Comparison of ENCODE assay signal across 22 cellular contexts in genomic region chr17:78219396-78220150, GRCh38. TPM values are rescaled to one million over a fixed set of nuclear protein-coding genes. Genes with fewer than 3 reads are reported as not detected.
DNase-seq lines count a peak whose midpoint lies in the region; ATAC-seq, FAIRE-seq and TF ChIP-seq lines count a peak whose summit lies in the region.
"Had no signal": no experiment of that assay in that cellular context is flagged by ENCODE, and none has a peak within 500 bp of the region (broad histone marks: within the 10 kb centered on the region; RNA-seq: fewer than 3 reads in every experiment).

No MANE protein-coding gene starts in this region.

- H3K4me2 ChIP-seq in H1 (ENCODE audit: insufficient read depth in 1 of 2, low read depth in 2 of 2, low read length in 2 of 2) = peak overlapping the region in 1 of 2 experiments; percentile 29; a peak in 2 of 4 replicates
- no peak overlapping the region for H3K4me2 ChIP-seq in parathyroid adenoma (ENCODE audit: low read length)
- H3K4me2 ChIP-seq: BLaER1 treated with 17β-estradiol and CSF1 and Interleukin-3, amounts not matched to agents 10 nM and 100 nM had no signal

- no peak overlapping the region for H3K23ac ChIP-seq in H1 (ENCODE audit: insufficient read length)

- no peaks in the 10 kb centered on the region for H3K9me3 Mint-ChIP-seq in activated naive CD4-positive, alpha-beta T cell treated with anti-CD3 and anti-CD28 coated beads, Interleukin-2, amount 10 ng/mL, durations not matched to agents 7 days and 5 days
- H3K9me3 Mint-ChIP-seq in activated naive CD4-positive, alpha-beta T cell treated with anti-CD3 and anti-CD28 coated beads for 36 hours = no peaks in the 10 kb centered on the region
- H3K9me3 Mint-ChIP-seq: activated T-helper 17 cell treated with anti-CD3 and anti-CD28 coated beads, Interleukin-2, amount 50 U/mL, for 72 hours had no signal

- no peak for TF ChIP-seq POLR2A in H1 (IDR thresholded peaks at IDR 0.05; ENCODE audit: control extremely low read depth in 1 of 2, low read depth in 2 of 2, low read length in 2 of 2)

- no peak overlapping the region for H2AK5ac ChIP-seq in H1 (ENCODE audit: low read depth, low read length)

- no peak for TF ChIP-seq CTCF in H1 (IDR thresholded peaks at IDR 0.05; ENCODE audit: control extremely low read depth in 1 of 3, insufficient read depth in 1 of 3, low read depth in 1 of 3, low read length in 3 of 3)
- no peak for TF ChIP-seq CTCF in parathyroid adenoma (IDR thresholded peaks at IDR 0.05)

- H4K5ac ChIP-seq in H1 (ENCODE audit: insufficient read length, low read depth, low read length) = peak overlapping the region; percentile 62

- no peak overlapping the region for H2AFZ ChIP-seq in H1 (ENCODE audit: low read length)
- peak overlapping the region; percentile 73 for H2AFZ ChIP-seq in parathyroid adenoma

- H3K4me1 Mint-ChIP-seq in activated naive CD4-positive, alpha-beta T cell treated with anti-CD3 and anti-CD28 coated beads, Interleukin-2, amount 10 ng/mL, durations not matched to agents 7 days and 5 days = peaks cover 27% of the 10 kb centered on the region
- H3K4me1 Mint-ChIP-seq in activated naive CD4-positive, alpha-beta T cell treated with anti-CD3 and anti-CD28 coated beads for 36 hours (ENCODE audit: low read depth) = peaks cover 6% of the 10 kb centered on the region
- H3K4me1 Mint-ChIP-seq: activated T-helper 17 cell treated with anti-CD3 and anti-CD28 coated beads, Interleukin-2, amount 50 U/mL, for 72 hours had no signal

- H4K20me1 ChIP-seq in H1 (replicated peaks in 1 of 2; ENCODE audit: control insufficient read depth in 1 of 2, insufficient read depth in 2 of 2, low read length in 2 of 2) = peaks cover 3 to 5% of the 10 kb centered on the region in 2 experiments

- no peak for TF ChIP-seq RAD21 in H1 (IDR thresholded peaks at IDR 0.05 in 1 of 2, conservative IDR thresholded peaks at IDR 0.05 in 1 of 2; ENCODE audit: low read depth in 2 of 2, low read length in 2 of 2)

- 78% methylated on average over 11 of the region's 11 CpGs; no CpG with 5 or more reads in 1 of the 2 experiments for WGBS in H1 (ENCODE audit: extremely low coverage in 1 of 2, insufficient coverage in 1 of 2, insufficient read length in 1 of 2, insufficient replicate concordance in 2 of 2, low coverage in 1 of 2, low lambda C conversion rate in 2 of 2, missing lambda C conversion rate in 1 of 2), 2 experiments

- H3K79me1 ChIP-seq in H1 (ENCODE audit: low read depth, low read length) = peaks cover 3% of the 10 kb centered on the region; the same call in 1 of the 2 replicates

- H3K27me3 Mint-ChIP-seq in activated naive CD4-positive, alpha-beta T cell treated with anti-CD3 and anti-CD28 coated beads, Interleukin-2, amount 10 ng/mL, durations not matched to agents 7 days and 5 days = no peaks in the 10 kb centered on the region
- H3K27me3 Mint-ChIP-seq in activated naive CD4-positive, alpha-beta T cell treated with anti-CD3 and anti-CD28 coated beads for 36 hours (ENCODE audit: low read depth) = no peaks in the 10 kb centered on the region
- H3K27me3 Mint-ChIP-seq: activated T-helper 17 cell treated with anti-CD3 and anti-CD28 coated beads, Interleukin-2, amount 50 U/mL, for 72 hours had no signal

- no peak for FAIRE-seq in H1 (lab: Jason Lieb, UNC)
- FAIRE-seq: astrocyte, GM19239 had no signal

- H3K27ac ChIP-seq in H1 (ENCODE audit: low read depth, low read length) = no peak overlapping the region
- H3K27ac ChIP-seq in parathyroid adenoma = no peak overlapping the region
- H3K27ac ChIP-seq: 22Rv1; BLaER1 treated with 17β-estradiol and CSF1 and Interleukin-3, amounts not matched to agents 10 nM and 100 nM; ovary; transverse colon had no signal

- no peak overlapping the region for H2BK12ac ChIP-seq in H1 (ENCODE audit: low read depth, low read length)

- H3K36me3 ChIP-seq in H1 (ENCODE audit: control insufficient read depth in 2 of 4, insufficient read depth in 4 of 4, low read length in 3 of 4) (peaks cover 15 to 51% (median 38%) of the 10 kb centered on the region in 4 experiments), parathyroid adenoma (ENCODE audit: control insufficient read depth, insufficient read depth, low read length) (no peaks in the 10 kb centered on the region)
- H3K36me3 ChIP-seq: ovary, transverse colon had no signal

- TF ChIP-seq EP300 in H1 (IDR thresholded peaks at IDR 0.05; ENCODE audit: borderline replicate concordance in 1 of 2, low read depth in 2 of 2, low read length in 2 of 2) = no peak

- H3K14ac ChIP-seq in H1 (ENCODE audit: insufficient read length) = no peak overlapping the region

- H4K91ac ChIP-seq in H1 (replicated peaks; ENCODE audit: insufficient read length, low read length) = no peak overlapping the region

- H2BK20ac ChIP-seq in H1 (ENCODE audit: low read length) = no peak overlapping the region

- no peak for ATAC-seq in GM19452 (IDR thresholded peaks at IDR 0.05; ENCODE audit: unreplicated experiment)
- ATAC-seq: activated CD8-positive, alpha-beta T cell treated with anti-CD3 and anti-CD28 coated beads, Interleukin-2, amount 10 ng/mL, durations not matched to agents 7 days and 5 days; activated T-helper 17 cell treated with anti-CD3 and anti-CD28 coated beads, Interleukin-2, amount 50 U/mL, for 72 hours had no signal

- H3K4me3 ChIP-seq in H1 (ENCODE audit: extremely low read depth in 1 of 4, insufficient read depth in 2 of 4, low read depth in 3 of 4, low read length in 4 of 4) (no peak overlapping the region), parathyroid adenoma (ENCODE audit: low read depth, low read length) (no peak overlapping the region)
- H3K4me3 ChIP-seq: BLaER1 treated with 17β-estradiol and CSF1 and Interleukin-3, amounts not matched to agents 10 nM and 100 nM; ovary; transverse colon had no signal

- H3K4me1 ChIP-seq in H1 (replicated peaks in 1 of 4; ENCODE audit: control insufficient read depth in 3 of 4, insufficient read depth in 4 of 4, low read length in 3 of 4) = peaks cover 0 to 6% (median 3%) of the 10 kb centered on the region in 4 experiments; a peak in 4 of 7 replicates
- H3K4me1 ChIP-seq in parathyroid adenoma = peaks cover 3% of the 10 kb centered on the region

- POLR2A ChIA-PET in H1 (lab: Charles Lee; ENCODE audit: partially characterized antibody) = interaction anchor here (0.9 to 1.2 kb wide), 6 partner anchors 12 to 33 kb away, joined by 3 to 5 read pairs (median 4); partner anchors contain the start of genes AFMID and TK1

- H3K18ac ChIP-seq in H1 (ENCODE audit: extremely low read depth, low read length) = no peak overlapping the region

- no peak for DNase-seq in activated naive CD4-positive, alpha-beta T cell treated with anti-CD3 and anti-CD28 coated beads, Interleukin-2, amount 10 ng/mL, durations not matched to agents 7 days and 5 days
- no peak for DNase-seq in activated naive CD4-positive, alpha-beta T cell treated with anti-CD3 and anti-CD28 coated beads for 36 hours
- DNase-seq in H1 (ENCODE audit: low read depth in 1 of 2, low spot score in 2 of 2) (no peak), NCI-H128 (lab: John Stamatoyannopoulos, UW; ENCODE audit: unreplicated experiment) (no peak)
- DNase-seq: activated CD8-positive, alpha-beta T cell treated with anti-CD3 and anti-CD28 coated beads, Interleukin-2, amount 10 ng/mL, durations not matched to agents 7 days and 5 days; cortex of kidney; DMS53; islet precursor cell; MV-4-11; ovary; stimulated activated CD4-positive, alpha-beta T cell treated with anti-CD3 and anti-CD28 coated beads, Interleukin-4, amount 100 ng/mL, for 4 hours; transverse colon had no signal

- no peak overlapping the region for H2BK5ac ChIP-seq in H1 (ENCODE audit: low read depth, low read length)

- no peak overlapping the region for H3K4ac ChIP-seq in H1 (replicated peaks; ENCODE audit: insufficient read length, low read depth, low read length)

- no peak overlapping the region for H4K8ac ChIP-seq in H1 (ENCODE audit: extremely low read depth, insufficient read depth, low read length)

- H3K27ac Mint-ChIP-seq in activated naive CD4-positive, alpha-beta T cell treated with anti-CD3 and anti-CD28 coated beads, Interleukin-2, amount 10 ng/mL, durations not matched to agents 7 days and 5 days = peak overlapping the region; percentile 42
- no peak overlapping the region for H3K27ac Mint-ChIP-seq in activated naive CD4-positive, alpha-beta T cell treated with anti-CD3 and anti-CD28 coated beads for 36 hours
- H3K27ac Mint-ChIP-seq: activated CD8-positive, alpha-beta T cell treated with anti-CD3 and anti-CD28 coated beads, Interleukin-2, amount 10 ng/mL, durations not matched to agents 7 days and 5 days; activated T-helper 17 cell treated with anti-CD3 and anti-CD28 coated beads, Interleukin-2, amount 50 U/mL, for 72 hours had no signal

- no peak overlapping the region for H3K4me3 Mint-ChIP-seq in activated naive CD4-positive, alpha-beta T cell treated with anti-CD3 and anti-CD28 coated beads, Interleukin-2, amount 10 ng/mL, durations not matched to agents 7 days and 5 days
- no peak overlapping the region for H3K4me3 Mint-ChIP-seq in activated naive CD4-positive, alpha-beta T cell treated with anti-CD3 and anti-CD28 coated beads for 36 hours
- H3K4me3 Mint-ChIP-seq: activated CD8-positive, alpha-beta T cell treated with anti-CD3 and anti-CD28 coated beads, Interleukin-2, amount 10 ng/mL, durations not matched to agents 7 days and 5 days; activated T-helper 17 cell treated with anti-CD3 and anti-CD28 coated beads, Interleukin-2, amount 50 U/mL, for 72 hours had no signal

- CTCF ChIA-PET in activated naive CD4-positive, alpha-beta T cell treated with anti-CD3 and anti-CD28 coated beads, Interleukin-2, amount 10 ng/mL, durations not matched to agents 7 days and 5 days (lab: Charles Lee) = no interaction called here
- CTCF ChIA-PET in activated naive CD4-positive, alpha-beta T cell treated with anti-CD3 and anti-CD28 coated beads for 36 hours (lab: Charles Lee) = no interaction called here
- CTCF ChIA-PET in H1 (lab: Charles Lee; ENCODE audit: partially characterized antibody) = interaction anchor here (1.1 to 4.8 kb wide), 7 partner anchors 15 to 273 kb away, joined by 3 to 35 read pairs (median 4); partner anchors contain the start of gene TK1

- H3K27me3 ChIP-seq in H1 (replicated peaks in 1 of 4; ENCODE audit: control insufficient read depth in 3 of 4, extremely low read depth in 1 of 4, insufficient read depth in 3 of 4, low read length in 3 of 4) (no peaks in the 10 kb centered on the region), parathyroid adenoma (ENCODE audit: control insufficient read depth, insufficient read depth, low read length) (no peaks in the 10 kb centered on the region)
- H3K27me3 ChIP-seq: BLaER1 treated with 17β-estradiol and CSF1 and Interleukin-3, amounts not matched to agents 10 nM and 100 nM; ovary; transverse colon had no signal

- H3K9me3 ChIP-seq in H1 (ENCODE audit: insufficient read depth in 2 of 2, low read depth in 1 of 2, low read length in 1 of 2) = no peaks in the 10 kb centered on the region
- H3K9me3 ChIP-seq in parathyroid adenoma (ENCODE audit: control insufficient read depth, low read length) = no peaks in the 10 kb centered on the region
- H3K9me3 ChIP-seq: BLaER1 treated with 17β-estradiol and CSF1 and Interleukin-3, amounts not matched to agents 10 nM and 100 nM; ovary; transverse colon had no signal

- H3K23me2 ChIP-seq in H1 (ENCODE audit: low read depth, low read length) = peaks cover 3% of the 10 kb centered on the region; the same call in 1 of the 2 replicates

- no peak overlapping the region for H2BK120ac ChIP-seq in H1 (replicated peaks; ENCODE audit: low read depth, low read length)

- intact Hi-C loops in activated naive CD4-positive, alpha-beta T cell treated with anti-CD3 and anti-CD28 coated beads for 36 hours (cut with micrococcal nuclease) = no loop called here

- H3K79me2 ChIP-seq in H1 (ENCODE audit: control insufficient read depth in 1 of 2, insufficient read depth in 2 of 2, low read length in 2 of 2) = peaks cover 3 to 22% of the 10 kb centered on the region in 2 experiments
- no peaks in the 10 kb centered on the region for H3K79me2 ChIP-seq in parathyroid adenoma

- peaks cover 55% of the 10 kb centered on the region for H3K36me3 Mint-ChIP-seq in activated naive CD4-positive, alpha-beta T cell treated with anti-CD3 and anti-CD28 coated beads, Interleukin-2, amount 10 ng/mL, durations not matched to agents 7 days and 5 days
- H3K36me3 Mint-ChIP-seq in activated naive CD4-positive, alpha-beta T cell treated with anti-CD3 and anti-CD28 coated beads for 36 hours (ENCODE audit: low read depth) = peaks cover 55% of the 10 kb centered on the region

- no peak overlapping the region for H2BK15ac ChIP-seq in H1 (ENCODE audit: low read length)

- H3K56ac ChIP-seq in H1 (replicated peaks; ENCODE audit: insufficient read length, low read depth, low read length) = no peak overlapping the region

- H3K9ac ChIP-seq in H1 (replicated peaks in 1 of 4; ENCODE audit: extremely low read depth in 1 of 4, low read depth in 3 of 4, low read length in 3 of 4) (no peak overlapping the region), parathyroid adenoma (no peak overlapping the region)

RNA-seq across cellular contexts. Expression of gene BIRC5, which starts 5.5 kb away (rescaled TPM):
- 100 to 1,000 TPM; 117 to 118 TPM for total RNA-seq in activated naive CD4-positive, alpha-beta T cell treated with anti-CD3 and anti-CD28 coated beads for 36 hours
- 106 and 108 TPM in 2 replicates for total RNA-seq in H1 (2021; fragmentation: NEBNext Ultra II Directional; extraction: Animal tissue kit (Norgen Biotek cat#: 25700))
- 42.2 and 48.8 TPM in 2 replicates for polyA plus RNA-seq in H1 (2011; rRNA removed)
- polyA plus RNA-seq in H1 (2011; cell fraction: cytosol; rRNA removed) = 53.5 TPM
- 78.0 TPM for polyA plus RNA-seq in H1 (2011; cell fraction: nucleus; rRNA removed)
- 58.7 to 71.7 TPM (median 68.1 TPM) in 4 replicates for polyA plus RNA-seq in H1 (2012, experiment 1 of 2)
- 111 TPM for polyA plus RNA-seq in H1 (2012, experiment 2 of 2)
- 64.6 TPM for polyA plus RNA-seq in H1 (2013, experiment 1 of 2)
- 66.0 TPM for polyA plus RNA-seq in H1 (2013, experiment 2 of 2)
- 39.6 and 46.5 TPM in 2 replicates for polyA minus RNA-seq in H1 (2011; rRNA and poly(A)+ RNA removed)
- polyA minus RNA-seq in H1 (2011; cell fraction: cytosol; rRNA and poly(A)+ RNA removed) = 43.1 TPM
- 41.5 TPM for polyA minus RNA-seq in H1 (2011; cell fraction: nucleus; rRNA and poly(A)+ RNA removed)

RNA-seq across cellular contexts. Expression of gene TMEM235, which starts 11.9 kb away (rescaled TPM):
- not detected for total RNA-seq in activated naive CD4-positive, alpha-beta T cell treated with anti-CD3 and anti-CD28 coated beads for 36 hours
- 0.15 TPM in 1 of 2 replicates, not detected in the other for total RNA-seq in H1 (2021; fragmentation: NEBNext Ultra II Directional; extraction: Animal tissue kit (Norgen Biotek cat#: 25700))
- 0.05 and 0.14 TPM in 2 replicates for polyA plus RNA-seq in H1 (2011; rRNA removed)
- 0.17 TPM for polyA plus RNA-seq in H1 (2011; cell fraction: cytosol; rRNA removed)
- polyA plus RNA-seq in H1 (2011; cell fraction: nucleus; rRNA removed) = 0.68 TPM
- polyA plus RNA-seq in H1 (2012, experiment 1 of 2) = 0.13 to 0.36 TPM (median 0.23 TPM) in 4 replicates
- not detected for polyA plus RNA-seq in H1 (2012, experiment 2 of 2)
- 0.02 TPM for polyA plus RNA-seq in H1 (2013, experiment 1 of 2)
- polyA plus RNA-seq in H1 (2013, experiment 2 of 2) = not detected
- polyA minus RNA-seq in H1 (2011; rRNA and poly(A)+ RNA removed) = not detected in 2 replicates
- polyA minus RNA-seq in H1 (2011; cell fraction: cytosol; rRNA and poly(A)+ RNA removed) = not detected
- not detected for polyA minus RNA-seq in H1 (2011; cell fraction: nucleus; rRNA and poly(A)+ RNA removed)
- total RNA-seq: activated CD8-positive, alpha-beta T cell treated with anti-CD3 and anti-CD28 coated beads, Interleukin-2, amount 10 ng/mL, durations not matched to agents 7 days and 5 days; activated T-helper 17 cell treated with anti-CD3 and anti-CD28 coated beads, Interleukin-2, amount 50 U/mL, for 72 hours; astrocyte; mononuclear cell; ovary; skeletal muscle tissue; transverse colon had no signal
- polyA plus RNA-seq: esophagus had no signal

RNA-seq across cellular contexts. Expression of gene AFMID, which starts 32.4 kb away (rescaled TPM):
- total RNA-seq in activated naive CD4-positive, alpha-beta T cell treated with anti-CD3 and anti-CD28 coated beads for 36 hours = 10 to 100 TPM; 13.6 to 13.7 TPM
- 53.0 and 54.8 TPM in 2 replicates for total RNA-seq in H1 (2021; fragmentation: NEBNext Ultra II Directional; extraction: Animal tissue kit (Norgen Biotek cat#: 25700))
- polyA plus RNA-seq in H1 (2011; rRNA removed) = 49.0 and 61.6 TPM in 2 replicates
- 63.2 TPM for polyA plus RNA-seq in H1 (2011; cell fraction: cytosol; rRNA removed)
- 58.5 TPM for polyA plus RNA-seq in H1 (2011; cell fraction: nucleus; rRNA removed)
- 47.6 to 75.1 TPM (median 68.4 TPM) in 4 replicates for polyA plus RNA-seq in H1 (2012, experiment 1 of 2)
- 91.1 TPM for polyA plus RNA-seq in H1 (2012, experiment 2 of 2)
- 40.1 TPM for polyA plus RNA-seq in H1 (2013, experiment 1 of 2)
- polyA plus RNA-seq in H1 (2013, experiment 2 of 2) = 39.2 TPM
- 55.5 and 83.5 TPM in 2 replicates for polyA minus RNA-seq in H1 (2011; rRNA and poly(A)+ RNA removed)
- 30.7 TPM for polyA minus RNA-seq in H1 (2011; cell fraction: cytosol; rRNA and poly(A)+ RNA removed)
- polyA minus RNA-seq in H1 (2011; cell fraction: nucleus; rRNA and poly(A)+ RNA removed) = 42.0 TPM

RNA-seq across cellular contexts. Expression of gene TK1, which starts 32.7 kb away (rescaled TPM):
- total RNA-seq in activated naive CD4-positive, alpha-beta T cell treated with anti-CD3 and anti-CD28 coated beads for 36 hours = 100 to 1,000 TPM; 165 to 173 TPM
- 66.9 and 76.5 TPM in 2 replicates for total RNA-seq in H1 (2021; fragmentation: NEBNext Ultra II Directional; extraction: Animal tissue kit (Norgen Biotek cat#: 25700))
- 147 and 170 TPM in 2 replicates for polyA plus RNA-seq in H1 (2011; rRNA removed)
- polyA plus RNA-seq in H1 (2011; cell fraction: cytosol; rRNA removed) = 150 TPM
- 168 TPM for polyA plus RNA-seq in H1 (2011; cell fraction: nucleus; rRNA removed)
- polyA plus RNA-seq in H1 (2012, experiment 1 of 2) = 50.8 to 96.9 TPM (median 88.1 TPM) in 4 replicates
- 148 TPM for polyA plus RNA-seq in H1 (2012, experiment 2 of 2)
- 57.7 TPM for polyA plus RNA-seq in H1 (2013, experiment 1 of 2)
- polyA plus RNA-seq in H1 (2013, experiment 2 of 2) = 54.1 TPM
- polyA minus RNA-seq in H1 (2011; rRNA and poly(A)+ RNA removed) = 110 and 113 TPM in 2 replicates
- polyA minus RNA-seq in H1 (2011; cell fraction: cytosol; rRNA and poly(A)+ RNA removed) = 54.3 TPM
- 42.3 TPM for polyA minus RNA-seq in H1 (2011; cell fraction: nucleus; rRNA and poly(A)+ RNA removed)

RNA-seq across cellular contexts. Expression of gene SYNGR2, which starts 51.2 kb away (rescaled TPM):
- total RNA-seq in activated naive CD4-positive, alpha-beta T cell treated with anti-CD3 and anti-CD28 coated beads for 36 hours = 100 to 1,000 TPM in 1 of 2 experiments, 10 to 100 TPM in 1; 96.3 to 103 TPM
- total RNA-seq in H1 (2021; fragmentation: NEBNext Ultra II Directional; extraction: Animal tissue kit (Norgen Biotek cat#: 25700)) = 48.4 and 50.0 TPM in 2 replicates
- polyA plus RNA-seq in H1 (2011; rRNA removed) = 139 and 209 TPM in 2 replicates
- polyA plus RNA-seq in H1 (2011; cell fraction: cytosol; rRNA removed) = 92.9 TPM
- polyA plus RNA-seq in H1 (2011; cell fraction: nucleus; rRNA removed) = 102 TPM
- polyA plus RNA-seq in H1 (2012, experiment 1 of 2) = 32.5 to 57.4 TPM (median 51.2 TPM) in 4 replicates
- polyA plus RNA-seq in H1 (2012, experiment 2 of 2) = 37.5 TPM
- polyA plus RNA-seq in H1 (2013, experiment 1 of 2) = 42.0 TPM
- 51.5 TPM for polyA plus RNA-seq in H1 (2013, experiment 2 of 2)
- polyA minus RNA-seq in H1 (2011; rRNA and poly(A)+ RNA removed) = 53.5 and 79.1 TPM in 2 replicates
- 28.6 TPM for polyA minus RNA-seq in H1 (2011; cell fraction: cytosol; rRNA and poly(A)+ RNA removed)
- 27.7 TPM for polyA minus RNA-seq in H1 (2011; cell fraction: nucleus; rRNA and poly(A)+ RNA removed)
